ENCODE assay signal across 1 cellular context in genomic region chr1:1431845-1432565, GRCh38.
A peak's percentile ranks its signal among the peaks of the same experiment; 100 is the strongest.
TF ChIP-seq lines count a peak whose summit lies in the region.

No MANE protein-coding gene starts in this region.

TF ChIP-seq in HepG2, 621 proteins besides CTCF, POLR2A, EP300 and RAD21 (continued from another document and continues in another):
- TF ChIP-seq ATF4 (CRISPR knock-in tag; IDR thresholded peaks at IDR 0.05) (no peak), STAT5B (CRISPR knock-in tag; IDR thresholded peaks at IDR 0.05) (no peak), HOXA9 (CRISPR knock-in tag; IDR thresholded peaks at IDR 0.05; ENCODE audit: borderline replicate concordance) (no peak), ZFP41 (CRISPR knock-in tag; IDR thresholded peaks at IDR 0.05; ENCODE audit: borderline replicate concordance) (no peak), PLSCR1 (CRISPR knock-in tag; IDR thresholded peaks at IDR 0.05; ENCODE audit: borderline replicate concordance) (no peak), SUZ12 (IDR thresholded peaks at IDR 0.05; ENCODE audit: low read depth, low read length) (no peak), SMAD9 (CRISPR knock-in tag; IDR thresholded peaks at IDR 0.05) (no peak), ZNF580 (CRISPR knock-in tag; IDR thresholded peaks at IDR 0.05; ENCODE audit: borderline replicate concordance, low read depth) (no peak; the same call in 1 of the 2 replicates), HNRNPL (IDR thresholded peaks at IDR 0.05; ENCODE audit: low read depth, low read length) (peak; percentile 90), KLF16 (CRISPR knock-in tag; IDR thresholded peaks at IDR 0.05) (peak in 1 of 2 experiments; percentile 83; a peak in 2 of 4 replicates), XRCC5 (optimal IDR thresholded peaks at IDR 0.05; ENCODE audit: low read length) (peak; percentile 58), FOSL1 (CRISPR knock-in tag; IDR thresholded peaks at IDR 0.05; ENCODE audit: borderline replicate concordance) (no peak), ZHX1 (CRISPR knock-in tag; IDR thresholded peaks at IDR 0.05; ENCODE audit: low read depth) (0 out of 2 replicates have a peak, but pooled peaks have one; percentile 48), SNRNP70 (IDR thresholded peaks at IDR 0.05; ENCODE audit: low read depth, low read length) (no peak), ZNF124 (CRISPR knock-in tag; IDR thresholded peaks at IDR 0.05) (no peak; the same call in 1 of the 2 replicates), TCF7L2 (IDR thresholded peaks at IDR 0.05; ENCODE audit: low read depth, low read length) (no peak), ZNF256 (CRISPR knock-in tag; conservative IDR thresholded peaks at IDR 0.05) (no peak), ISL2 (CRISPR knock-in tag; IDR thresholded peaks at IDR 0.05) (peak; percentile 62; the same call in 1 of the 2 replicates), SMARCE1 (IDR thresholded peaks at IDR 0.05; ENCODE audit: borderline replicate concordance) (no peak), E2F5 (CRISPR knock-in tag; conservative IDR thresholded peaks at IDR 0.05) (no peak), ZNF407 (CRISPR knock-in tag; IDR thresholded peaks at IDR 0.05; ENCODE audit: not compliant biosample characterization) (peak; percentile 90), ZNF232 (CRISPR knock-in tag; IDR thresholded peaks at IDR 0.05; ENCODE audit: borderline replicate concordance) (no peak; the same call in 1 of the 2 replicates), SIX4 (CRISPR knock-in tag; IDR thresholded peaks at IDR 0.05) (no peak), SNAI1 (CRISPR knock-in tag; IDR thresholded peaks at IDR 0.05; ENCODE audit: borderline replicate concordance) (0 out of 2 replicates have a peak, but pooled peaks have one; percentile 33), TOPORS (CRISPR knock-in tag; IDR thresholded peaks at IDR 0.05) (no peak), ZNF24 (IDR thresholded peaks at IDR 0.05) (no peak), ZNF850 (CRISPR knock-in tag; conservative IDR thresholded peaks at IDR 0.05) (no peak), KAT8 (CRISPR knock-in tag; IDR thresholded peaks at IDR 0.05) (peak; percentile 45; the same call in 1 of the 2 replicates), KDM4B (CRISPR knock-in tag; IDR thresholded peaks at IDR 0.05) (0 out of 2 replicates have a peak, but pooled peaks have one; percentile 55), ZNF430 (CRISPR knock-in tag; IDR thresholded peaks at IDR 0.05) (peak; percentile 90), ZFAT (CRISPR knock-in tag; conservative IDR thresholded peaks at IDR 0.05) (no peak), MYC (CRISPR knock-in tag; IDR thresholded peaks at IDR 0.05; ENCODE audit: borderline replicate concordance) (peak; percentile 84), ZNF512 (CRISPR knock-in tag; IDR thresholded peaks at IDR 0.05) (no peak), ZNF605 (CRISPR knock-in tag; IDR thresholded peaks at IDR 0.05) (peak; percentile 83), MAX (IDR thresholded peaks at IDR 0.05) (no peak), ZNF441 (CRISPR knock-in tag; IDR thresholded peaks at IDR 0.05; ENCODE audit: borderline replicate concordance) (no peak; the same call in 1 of the 2 replicates), ZNF737 (CRISPR knock-in tag; IDR thresholded peaks at IDR 0.05; ENCODE audit: borderline replicate concordance) (no peak), NKX3-1 (CRISPR knock-in tag; IDR thresholded peaks at IDR 0.05) (peak; percentile 48; the same call in 1 of the 2 replicates), CERS6 (CRISPR knock-in tag; IDR thresholded peaks at IDR 0.05) (no peak), ZFP82 (CRISPR knock-in tag; IDR thresholded peaks at IDR 0.05; ENCODE audit: borderline replicate concordance) (no peak), ZNF782 (CRISPR knock-in tag; IDR thresholded peaks at IDR 0.05; ENCODE audit: borderline replicate concordance) (no peak; the same call in 1 of the 2 replicates), GATA4 (IDR thresholded peaks at IDR 0.05; ENCODE audit: borderline replicate concordance, low read depth) (no peak), SPEN (CRISPR knock-in tag; IDR thresholded peaks at IDR 0.05; ENCODE audit: low read depth) (peak; percentile 82; the same call in 1 of the 2 replicates), RFXAP (CRISPR knock-in tag; IDR thresholded peaks at IDR 0.05; ENCODE audit: borderline replicate concordance) (no peak), BATF2 (CRISPR knock-in tag; IDR thresholded peaks at IDR 0.05) (0 out of 2 replicates have a peak, but pooled peaks have one; percentile 19), PCBP1 (IDR thresholded peaks at IDR 0.05; ENCODE audit: borderline replicate concordance, low read depth, low read length) (peak; percentile 70; the same call in 1 of the 2 replicates)
